In genomic region chr11:45885274-45885920, GRCh38 we compare ENCODE assay signal across 8 cellular contexts. TPM values are rescaled to one million over a fixed set of nuclear protein-coding genes. Genes with fewer than 3 reads are reported as not detected.
A peak's percentile ranks its signal among the peaks of the same experiment; 100 is the strongest.
DNase-seq lines count a peak whose midpoint lies in the region; ATAC-seq and TF ChIP-seq lines count a peak whose summit lies in the region.

Gene MAPK8IP1, plus strand, starts transcription at chr11:45885651. Its CDS starts 170 bp downstream, at chr11:45885821.

- no peaks in the 10 kb centered on the region for H3K9me3 ChIP-seq in OCI-LY1 (ENCODE audit: low read length)
- H3K9me3 ChIP-seq in thyroid gland, result no peaks in the 10 kb centered on the region

- H4K20me1 ChIP-seq in OCI-LY1 (ENCODE audit: insufficient read depth, low read length), result no peaks in the 10 kb centered on the region

- no peak within 1 kb of the TSS for H3K27ac Mint-ChIP-seq in activated T-cell treated with anti-CD3 and anti-CD28 coated beads, Interleukin-2, amount 50 U/mL, for 72 hours
- H3K27ac Mint-ChIP-seq in neural crest cell (ENCODE audit: unreplicated experiment), result no peak within 1 kb of the TSS

- DNase-seq in NCI-H2029 (lab: John Stamatoyannopoulos, UW), result peak; percentile 52
- DNase-seq in NCI-H2029 treated with DMSO at 0.1 percent for 48 hours (lab: John Stamatoyannopoulos, UW), result no peak
- peak; percentile 53 to 58 for DNase-seq in activated T-cell treated with anti-CD3 and anti-CD28 coated beads, Interleukin-2, amount 50 U/mL, for 72 hours
- DNase-seq in fibroblast of peridontal ligament (ENCODE audit: extremely low read depth), result peak; percentile 13
- peak; percentile 62 for DNase-seq in neural crest cell (ENCODE audit: low read depth, low spot score)
- peak; percentile 58 to 63 for DNase-seq in thyroid gland

- H3K36me3 ChIP-seq in OCI-LY1 (ENCODE audit: insufficient read depth, low read length) (no peaks in the 10 kb centered on the region), thyroid gland (peaks cover 19 to 21% of the 10 kb centered on the region in 2 donors)

- H3K4me2 ChIP-seq in OCI-LY1 (ENCODE audit: low read length), result peak within 1 kb of the TSS; percentile 80

- H3K4me1 Mint-ChIP-seq in activated T-cell treated with anti-CD3 and anti-CD28 coated beads, Interleukin-2, amount 50 U/mL, for 72 hours (ENCODE audit: low read depth), result no peaks in the 10 kb centered on the region
- H3K4me1 Mint-ChIP-seq in neural crest cell, result peaks cover 10% of the 10 kb centered on the region

- no peaks in the 10 kb centered on the region for H3F3A ChIP-seq in OCI-LY1 (ENCODE audit: insufficient read depth, low read length)

- no peaks in the 10 kb centered on the region for H3K79me2 ChIP-seq in OCI-LY1 (ENCODE audit: insufficient read depth, low read length)

- H3K4me1 ChIP-seq in OCI-LY1 (ENCODE audit: insufficient read depth, low read length, severe bottlenecking) (peaks cover 9% of the 10 kb centered on the region), thyroid gland (peaks cover 4 to 5% of the 10 kb centered on the region in 2 donors)

- no peak for TF ChIP-seq CTCF in OCI-LY1 (IDR thresholded peaks at IDR 0.05; ENCODE audit: low read length)
- TF ChIP-seq CTCF in neural crest cell (conservative IDR thresholded peaks at IDR 0.05), result no peak
- no peak for TF ChIP-seq CTCF in thyroid gland (IDR thresholded peaks at IDR 0.05)

- H3K27ac ChIP-seq in OCI-LY1 (ENCODE audit: low read depth, low read length, poor library complexity, severe bottlenecking) (no peak within 1 kb of the TSS), thyroid gland (no peak within 1 kb of the TSS)

- peak within 1 kb of the TSS; percentile 52 to 80 for H3K4me3 Mint-ChIP-seq in activated T-cell treated with anti-CD3 and anti-CD28 coated beads, Interleukin-2, amount 50 U/mL, for 72 hours
- H3K4me3 Mint-ChIP-seq in neural crest cell, result peak within 1 kb of the TSS; percentile 83

- peak within 1 kb of the TSS; percentile 59 for H3K4me3 ChIP-seq in OCI-LY1 (ENCODE audit: low read depth, low read length, poor library complexity, severe bottlenecking)
- H3K4me3 ChIP-seq in thyroid gland (replicated peaks in 1 of 3), result peak within 1 kb of the TSS; percentile 9 to 31 (median 13)

- peak; percentile 69 for ATAC-seq in HG03432 (IDR thresholded peaks at IDR 0.05; ENCODE audit: unreplicated experiment)
- peak; percentile 82 to 84 for ATAC-seq in activated T-cell treated with anti-CD3 and anti-CD28 coated beads, Interleukin-2, amount 50 U/mL, for 72 hours (replicated peaks in 1 of 2)

- no peak within 1 kb of the TSS for H2AFZ ChIP-seq in OCI-LY1 (ENCODE audit: low read length)

- no peaks in the 10 kb centered on the region for H3K9me2 ChIP-seq in OCI-LY1 (ENCODE audit: low read depth, low read length)

- 3 to 10% methylated on average over 10 to 28 of the region's 73 CpGs for WGBS in thyroid gland, 2 donors

- H3K27me3 Mint-ChIP-seq in activated T-cell treated with anti-CD3 and anti-CD28 coated beads, Interleukin-2, amount 50 U/mL, for 72 hours (ENCODE audit: low read depth), result no peaks in the 10 kb centered on the region
- H3K27me3 Mint-ChIP-seq in neural crest cell (ENCODE audit: low read depth), result peaks cover 21% of the 10 kb centered on the region

- H3K9ac ChIP-seq in OCI-LY1 (ENCODE audit: low read length), result peak within 1 kb of the TSS; percentile 37; the same call in 1 of the 2 replicates

- H3K27me3 ChIP-seq in OCI-LY1 (ENCODE audit: insufficient read depth, low read length), result no peaks in the 10 kb centered on the region
- no peaks in the 10 kb centered on the region for H3K27me3 ChIP-seq in thyroid gland

- TF ChIP-seq POLR2A in thyroid gland (IDR thresholded peaks at IDR 0.05), result no peak

- H3K36me3 Mint-ChIP-seq in activated T-cell treated with anti-CD3 and anti-CD28 coated beads, Interleukin-2, amount 50 U/mL, for 72 hours (ENCODE audit: insufficient read depth in 2 of 2), result peaks cover 0 to 3% of the 10 kb centered on the region in 2 donors
- H3K36me3 Mint-ChIP-seq in neural crest cell (ENCODE audit: low read depth), result no peaks in the 10 kb centered on the region

- intact Hi-C loops in thyroid gland (cut with DNase I), result no loop called here

- H3K9me3 Mint-ChIP-seq in activated T-cell treated with anti-CD3 and anti-CD28 coated beads, Interleukin-2, amount 50 U/mL, for 72 hours, result no peaks in the 10 kb centered on the region
- no peaks in the 10 kb centered on the region for H3K9me3 Mint-ChIP-seq in neural crest cell

RNA-seq across cellular contexts. Expression of gene MAPK8IP1, which starts in this region (rescaled TPM):
- under 1 TPM; 0.50 to 0.69 TPM for total RNA-seq in activated T-cell treated with anti-CD3 and anti-CD28 coated beads, Interleukin-2, amount 50 U/mL, for 72 hours
- total RNA-seq in neural crest cell, result 36.6 and 38.7 TPM in 2 replicates
- 10 to 100 TPM in 3 of 4 donors, 1 to 10 TPM in 1; 9.5 to 25.1 (median 17.4) TPM for total RNA-seq in thyroid gland

Comparison
In these comparisons a context has a peak if more than half of its experiments do, and no peak if none do; other contexts are left out.
1. RNA of gene MAPK8IP1 (total RNA-seq): 36.6 to 38.7 TPM in neural crest cell and 9.5 to 25.1 TPM in thyroid gland; 0.50 to 0.69 TPM in activated T-cell treated with anti-CD3 and anti-CD28 coated beads, Interleukin-2, amount 50 U/mL, for 72 hours; every median in the first group is over 4 times any median in the second.
2. Peak in DNase-seq and ATAC-seq in activated T-cell treated with anti-CD3 and anti-CD28 coated beads, Interleukin-2, amount 50 U/mL, for 72 hours; RNA of the gene not detected or under 1 TPM.